In the genomic region with DNA sequence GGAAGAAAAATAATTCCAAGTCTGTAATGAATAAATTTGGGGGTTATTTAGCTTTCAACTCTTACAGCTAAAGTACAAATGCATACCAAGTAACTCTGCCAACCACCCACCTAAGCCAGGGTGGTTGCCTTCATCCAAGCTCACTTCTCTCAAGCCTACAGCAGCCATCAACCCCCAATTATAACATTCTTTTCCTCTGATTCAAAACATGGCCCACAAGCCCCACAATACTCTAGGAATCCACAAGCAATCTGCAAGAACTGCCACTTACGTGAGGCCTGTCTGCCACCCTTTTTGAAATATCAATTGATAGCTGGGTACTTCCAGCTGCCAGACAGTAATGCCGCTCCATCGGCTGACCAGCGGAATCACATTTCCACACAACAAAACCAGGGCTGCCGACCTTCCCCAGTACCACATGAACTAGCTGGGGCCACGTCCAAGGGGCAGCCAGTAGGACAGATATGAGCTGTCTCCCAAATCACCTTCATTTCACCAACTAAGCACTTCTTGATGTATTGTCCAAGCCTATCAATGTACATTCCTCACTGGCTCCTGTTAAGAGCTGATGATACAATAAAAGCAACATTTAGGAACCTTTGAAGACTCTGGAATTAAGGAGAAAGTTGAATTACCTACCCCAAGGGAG, we compare ENCODE assay signal across 1 cellular context.
TF ChIP-seq lines count a peak whose summit lies in the region.

No MANE protein-coding gene starts in this region.

TF ChIP-seq in HepG2, 621 proteins besides CTCF, POLR2A, EP300 and RAD21 (continued from another document):
- TF ChIP-seq, protein P1, sequence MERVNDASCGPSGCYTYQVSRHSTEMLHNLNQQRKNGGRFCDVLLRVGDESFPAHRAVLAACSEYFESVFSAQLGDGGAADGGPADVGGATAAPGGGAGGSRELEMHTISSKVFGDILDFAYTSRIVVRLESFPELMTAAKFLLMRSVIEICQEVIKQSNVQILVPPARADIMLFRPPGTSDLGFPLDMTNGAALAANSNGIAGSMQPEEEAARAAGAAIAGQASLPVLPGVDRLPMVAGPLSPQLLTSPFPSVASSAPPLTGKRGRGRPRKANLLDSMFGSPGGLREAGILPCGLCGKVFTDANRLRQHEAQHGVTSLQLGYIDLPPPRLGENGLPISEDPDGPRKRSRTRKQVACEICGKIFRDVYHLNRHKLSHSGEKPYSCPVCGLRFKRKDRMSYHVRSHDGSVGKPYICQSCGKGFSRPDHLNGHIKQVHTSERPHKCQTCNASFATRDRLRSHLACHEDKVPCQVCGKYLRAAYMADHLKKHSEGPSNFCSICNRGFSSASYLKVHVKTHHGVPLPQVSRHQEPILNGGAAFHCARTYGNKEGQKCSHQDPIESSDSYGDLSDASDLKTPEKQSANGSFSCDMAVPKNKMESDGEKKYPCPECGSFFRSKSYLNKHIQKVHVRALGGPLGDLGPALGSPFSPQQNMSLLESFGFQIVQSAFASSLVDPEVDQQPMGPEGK (CRISPR knock-in tag; IDR thresholded peaks at IDR 0.05) = no peak
